ENCODE assay signal across 8 cellular contexts in the genomic region with DNA sequence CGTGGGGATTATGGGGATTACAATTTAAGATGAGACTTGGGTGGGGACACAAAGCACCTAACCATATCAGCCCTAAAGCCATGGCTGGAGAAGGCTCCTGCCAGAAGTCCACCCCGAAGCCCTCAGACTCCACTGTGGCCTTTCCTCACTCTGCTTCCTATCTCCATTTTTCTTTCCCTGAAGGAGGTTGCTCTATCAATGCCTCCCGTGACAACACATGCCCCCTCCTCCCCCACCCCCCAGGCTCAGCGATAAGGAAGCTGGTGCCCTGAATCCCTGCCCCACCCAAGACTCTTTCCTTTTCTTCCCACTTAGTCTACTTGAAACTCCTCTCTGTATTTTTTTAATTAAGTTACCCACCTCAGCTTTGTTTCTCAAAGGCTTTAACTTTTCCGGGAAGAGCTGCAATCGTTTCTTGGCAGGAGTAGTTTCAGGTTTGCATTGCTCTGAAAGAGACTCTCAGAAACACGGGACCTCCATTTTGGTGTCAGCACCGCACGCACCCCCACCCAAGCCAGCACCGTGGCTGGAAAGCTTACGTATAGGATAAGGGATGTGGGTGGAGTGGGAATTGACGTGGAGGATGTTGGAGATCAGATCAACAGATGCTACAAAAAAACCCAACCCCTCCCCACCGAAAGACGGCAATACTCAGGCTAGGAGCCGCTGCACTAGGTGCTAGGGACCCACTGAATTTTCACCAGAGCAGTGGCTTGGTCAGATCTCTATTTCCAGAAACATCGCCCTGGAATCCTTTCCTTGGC. TPM values are rescaled to one million over a fixed set of nuclear protein-coding genes. Genes with fewer than 3 reads are reported as not detected.
DNase-seq lines count a peak whose midpoint lies in the region; ATAC-seq and TF ChIP-seq lines count a peak whose summit lies in the region.

No MANE protein-coding gene starts in this region.

- H3K27ac Mint-ChIP-seq in central memory CD8-positive, alpha-beta T cell (ENCODE audit: low read depth), result peak overlapping the region; percentile 74

- TF ChIP-seq POLR2A in suprapubic skin (IDR thresholded peaks at IDR 0.05), result no peak

- no peak for TF ChIP-seq EP300 in suprapubic skin (IDR thresholded peaks at IDR 0.05)

- H3K4me1 Mint-ChIP-seq in central memory CD8-positive, alpha-beta T cell, result peaks cover 33% of the 10 kb centered on the region

- H3K36me3 ChIP-seq in liver (ENCODE audit: control insufficient read depth in 4 of 4, insufficient read depth in 3 of 4, low read depth in 1 of 4, low read length in 3 of 4) (no peaks in the 10 kb centered on the region), suprapubic skin (no peaks in the 10 kb centered on the region)

- peak overlapping the region; percentile 13 to 63 for H3K9ac ChIP-seq in liver (ENCODE audit: low read depth in 1 of 2, low read length in 2 of 2)

- H3K4me3 Mint-ChIP-seq in central memory CD8-positive, alpha-beta T cell, result peak overlapping the region; percentile 90

- H3K9me3 Mint-ChIP-seq in central memory CD8-positive, alpha-beta T cell, result no peaks in the 10 kb centered on the region

- no peak for TF ChIP-seq RAD21 in liver (IDR thresholded peaks at IDR 0.05)

- H3K4me1 ChIP-seq in liver (ENCODE audit: control insufficient read depth in 4 of 4, insufficient read depth in 4 of 4, low read length in 3 of 4), result peaks cover 3 to 22% (median 11%) of the 10 kb centered on the region in 4 donors
- peaks cover 22% of the 10 kb centered on the region for H3K4me1 ChIP-seq in suprapubic skin

- H3K27ac ChIP-seq in liver (ENCODE audit: low read depth in 1 of 2, low read length in 2 of 2) (peak overlapping the region; percentile 29 to 35), suprapubic skin (no peak overlapping the region)

- H3K27me3 ChIP-seq in liver (ENCODE audit: control insufficient read depth in 4 of 4, insufficient read depth in 4 of 4, low read length in 3 of 4), result peaks cover 0 to 3% (median 0%) of the 10 kb centered on the region in 4 donors
- H3K27me3 ChIP-seq in suprapubic skin, result peaks cover 22% of the 10 kb centered on the region

- peak; percentile 30 for ATAC-seq in central memory CD8-positive, alpha-beta T cell (replicated peaks; ENCODE audit: extremely low read depth, poor library complexity, severe bottlenecking)
- no peak for ATAC-seq in GM18861 (IDR thresholded peaks at IDR 0.05; ENCODE audit: unreplicated experiment)
- ATAC-seq in HG02970 (IDR thresholded peaks at IDR 0.05; ENCODE audit: low FRiP score, unreplicated experiment), result no peak

- H3K9me3 ChIP-seq in liver (ENCODE audit: control insufficient read depth in 4 of 4, low read length in 3 of 4) (no peaks in the 10 kb centered on the region), suprapubic skin (no peaks in the 10 kb centered on the region)

- WGBS in liver, result 14% methylated on average over 16 of the region's 16 CpGs
- 7% methylated on average over 15 of the region's 16 CpGs for WGBS in suprapubic skin

- H3K4me3 ChIP-seq in liver (ENCODE audit: low read depth in 1 of 3, low read length in 3 of 3) (peak overlapping the region; percentile 49 to 74 (median 69)), suprapubic skin (peak overlapping the region; percentile 63)

- peak; percentile 13 to 33 for DNase-seq in stimulated activated CD4-positive, alpha-beta T cell treated with anti-CD3 and anti-CD28 coated beads, Interleukin-2, amount 100 ng/mL, for 24 hours
- no peak for DNase-seq in stimulated activated CD4-positive, alpha-beta T cell treated with anti-CD3 and anti-CD28 coated beads, Interleukin-4, amount 100 ng/mL, for 1 hour
- DNase-seq in OCI-M1 (lab: John Stamatoyannopoulos, UW) (peak; percentile 73), suprapubic skin (ENCODE audit: low spot score in 2 of 2) (peak; percentile 41 to 48)
- DNase-seq in central memory CD8-positive, alpha-beta T cell (ENCODE audit: low spot score in 2 of 2), result no peak

- peaks cover 12% of the 10 kb centered on the region for H3K36me3 Mint-ChIP-seq in central memory CD8-positive, alpha-beta T cell (ENCODE audit: insufficient read depth)

- no peak for TF ChIP-seq CTCF in liver (IDR thresholded peaks at IDR 0.05; ENCODE audit: low read depth, low read length, missing input control)
- TF ChIP-seq CTCF in suprapubic skin (IDR thresholded peaks at IDR 0.05), result no peak

- H3K27me3 Mint-ChIP-seq in central memory CD8-positive, alpha-beta T cell, result peaks cover 43% of the 10 kb centered on the region

TF ChIP-seq in liver, 16 proteins besides CTCF, POLR2A, EP300 and RAD21:
- TF ChIP-seq FOXA2 (IDR thresholded peaks at IDR 0.05) (no peak), GABPA (IDR thresholded peaks at IDR 0.05 in 1 of 2, conservative IDR thresholded peaks at IDR 0.05 in 1 of 2) (no peak), MAX (IDR thresholded peaks at IDR 0.05) (no peak), FOXA1 (IDR thresholded peaks at IDR 0.05) (no peak), EGR1 (IDR thresholded peaks at IDR 0.05; ENCODE audit: low read depth in 2 of 2) (no peak), HNF4G (IDR thresholded peaks at IDR 0.05) (no peak), YY1 (IDR thresholded peaks at IDR 0.05) (no peak), TAF1 (conservative IDR thresholded peaks at IDR 0.05) (no peak), ATF3 (IDR thresholded peaks at IDR 0.05) (no peak)
- TF ChIP-seq, protein P1, sequence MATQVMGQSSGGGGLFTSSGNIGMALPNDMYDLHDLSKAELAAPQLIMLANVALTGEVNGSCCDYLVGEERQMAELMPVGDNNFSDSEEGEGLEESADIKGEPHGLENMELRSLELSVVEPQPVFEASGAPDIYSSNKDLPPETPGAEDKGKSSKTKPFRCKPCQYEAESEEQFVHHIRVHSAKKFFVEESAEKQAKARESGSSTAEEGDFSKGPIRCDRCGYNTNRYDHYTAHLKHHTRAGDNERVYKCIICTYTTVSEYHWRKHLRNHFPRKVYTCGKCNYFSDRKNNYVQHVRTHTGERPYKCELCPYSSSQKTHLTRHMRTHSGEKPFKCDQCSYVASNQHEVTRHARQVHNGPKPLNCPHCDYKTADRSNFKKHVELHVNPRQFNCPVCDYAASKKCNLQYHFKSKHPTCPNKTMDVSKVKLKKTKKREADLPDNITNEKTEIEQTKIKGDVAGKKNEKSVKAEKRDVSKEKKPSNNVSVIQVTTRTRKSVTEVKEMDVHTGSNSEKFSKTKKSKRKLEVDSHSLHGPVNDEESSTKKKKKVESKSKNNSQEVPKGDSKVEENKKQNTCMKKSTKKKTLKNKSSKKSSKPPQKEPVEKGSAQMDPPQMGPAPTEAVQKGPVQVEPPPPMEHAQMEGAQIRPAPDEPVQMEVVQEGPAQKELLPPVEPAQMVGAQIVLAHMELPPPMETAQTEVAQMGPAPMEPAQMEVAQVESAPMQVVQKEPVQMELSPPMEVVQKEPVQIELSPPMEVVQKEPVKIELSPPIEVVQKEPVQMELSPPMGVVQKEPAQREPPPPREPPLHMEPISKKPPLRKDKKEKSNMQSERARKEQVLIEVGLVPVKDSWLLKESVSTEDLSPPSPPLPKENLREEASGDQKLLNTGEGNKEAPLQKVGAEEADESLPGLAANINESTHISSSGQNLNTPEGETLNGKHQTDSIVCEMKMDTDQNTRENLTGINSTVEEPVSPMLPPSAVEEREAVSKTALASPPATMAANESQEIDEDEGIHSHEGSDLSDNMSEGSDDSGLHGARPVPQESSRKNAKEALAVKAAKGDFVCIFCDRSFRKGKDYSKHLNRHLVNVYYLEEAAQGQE (IDR thresholded peaks at IDR 0.05), result no peak

RNA-seq across cellular contexts. Expression of gene CA4, which starts 15.2 kb away (rescaled TPM):
- total RNA-seq in liver (under 1 TPM; 0.14 to 0.67 TPM), suprapubic skin (1 to 10 TPM in 3 of 4 donors, not detected in 1; 2.2 to 9.0 (median 7.2) TPM)
- under 1 TPM; 0.44 TPM for polyA plus RNA-seq in liver

RNA-seq across cellular contexts. Expression of gene HEATR6, which starts 55.9 kb away (rescaled TPM):
- total RNA-seq in liver, result 1 to 10 TPM; 5.4 to 5.6 TPM
- 1 to 10 TPM; 2.4 to 2.8 TPM for polyA plus RNA-seq in liver
- 10 to 100 TPM; 11.5 to 46.9 (median 26.6) TPM for total RNA-seq in suprapubic skin

Comparison
In these comparisons a context has a peak if more than half of its experiments do, and no peak if none do; other contexts are left out.
1. DNase-seq: peak in stimulated activated CD4-positive, alpha-beta T cell treated with anti-CD3 and anti-CD28 coated beads, Interleukin-2, amount 100 ng/mL, for 24 hours (2 of 2), OCI-M1 (single experiment) and suprapubic skin (2 of 2); none in stimulated activated CD4-positive, alpha-beta T cell treated with anti-CD3 and anti-CD28 coated beads, Interleukin-4, amount 100 ng/mL, for 1 hour (single experiment) and central memory CD8-positive, alpha-beta T cell (0 of 2).